In genomic region chr15:50148362-50148963, GRCh38 we compare ENCODE assay signal across 11 cellular contexts. TPM values are rescaled to one million over a fixed set of nuclear protein-coding genes. Genes with fewer than 3 reads are reported as not detected.
DNase-seq lines count a peak whose midpoint lies in the region; ATAC-seq and TF ChIP-seq lines count a peak whose summit lies in the region.
"Had no signal": no experiment of that assay in that cellular context is flagged by ENCODE, and none has a peak within 500 bp of the region (broad histone marks: within the 10 kb centered on the region; RNA-seq: fewer than 3 reads in every experiment).

No MANE protein-coding gene starts in this region.

- POLR2A ChIA-PET in naive thymus-derived CD8-positive, alpha-beta T cell (lab: Charles Lee) = no interaction called here

- intact Hi-C loops in thyroid gland (cut with DNase I) (loop anchor here (10.0 kb wide), 3 partner anchors 84 to 1284 kb away; no protein-coding TSS in a partner anchor), left ventricle myocardium inferior (cut with micrococcal nuclease) (no loop called here), dorsolateral prefrontal cortex (cut with DNase I) (loop anchor here in 1 of 2 donors (10.0 kb wide), 2 partner anchors 264 to 1194 kb away; no protein-coding TSS in a partner anchor)

- no peak overlapping the region for H3K4me3 Mint-ChIP-seq in naive thymus-derived CD8-positive, alpha-beta T cell

- H3K27ac Mint-ChIP-seq in naive thymus-derived CD8-positive, alpha-beta T cell = no peak overlapping the region

- TF ChIP-seq CTCF in fibroblast of mammary gland (conservative IDR thresholded peaks at IDR 0.05; ENCODE audit: control insufficient read depth, insufficient read depth, low read depth, low read length) = peak; percentile 62
- TF ChIP-seq CTCF in thyroid gland (IDR thresholded peaks at IDR 0.05) = peak in 5 of 6 experiments; percentile 8 to 48 (median 27)
- TF ChIP-seq CTCF in left ventricle myocardium inferior (IDR thresholded peaks at IDR 0.05; ENCODE audit: borderline replicate concordance) = no peak
- TF ChIP-seq CTCF in dorsolateral prefrontal cortex (IDR thresholded peaks at IDR 0.05 in 54 of 56, conservative IDR thresholded peaks at IDR 0.05 in 2 of 56; ENCODE audit: low read depth in 1 of 56, partially characterized antibody in 56 of 56) = no peak

- peaks cover 0 to 5% of the 10 kb centered on the region in 2 donors for H3K4me1 ChIP-seq in thyroid gland
- no peaks in the 10 kb centered on the region for H3K4me1 ChIP-seq in left ventricle myocardium inferior

- peaks cover 0 to 3% (median 0%) of the 10 kb centered on the region in 4 donors for H3K4me1 Mint-ChIP-seq in naive thymus-derived CD8-positive, alpha-beta T cell

- no peak for ATAC-seq in naive thymus-derived CD8-positive, alpha-beta T cell

- peaks cover 0 to 6% (median 0%) of the 10 kb centered on the region in 9 donors for H3K9me3 Mint-ChIP-seq in naive thymus-derived CD8-positive, alpha-beta T cell

- no peak for TF ChIP-seq POLR2A in thyroid gland (IDR thresholded peaks at IDR 0.05)

- H3K36me3 ChIP-seq in thyroid gland (no peaks in the 10 kb centered on the region), left ventricle myocardium inferior (no peaks in the 10 kb centered on the region)
- H3K36me3 ChIP-seq: BLaER1 treated with 17β-estradiol and CSF1 and Interleukin-3, amounts not matched to agents 10 nM and 100 nM had no signal

- H3K27ac ChIP-seq in thyroid gland (no peak overlapping the region), left ventricle myocardium inferior (replicated peaks) (no peak overlapping the region), dorsolateral prefrontal cortex (no peak overlapping the region)
- H3K27ac ChIP-seq: BLaER1 treated with 17β-estradiol and CSF1 and Interleukin-3, amounts not matched to agents 10 nM and 100 nM; coronary artery; KMS-11 had no signal

- H3K36me3 Mint-ChIP-seq in naive thymus-derived CD8-positive, alpha-beta T cell = no peaks in the 10 kb centered on the region

- 77 to 83% methylated on average over 4 of the region's 4 CpGs for WGBS in thyroid gland, 2 donors

- H3K27me3 ChIP-seq in thyroid gland = no peaks in the 10 kb centered on the region
- H3K27me3 ChIP-seq in left ventricle myocardium inferior (ENCODE audit: low read depth) = no peaks in the 10 kb centered on the region
- no peaks in the 10 kb centered on the region for H3K27me3 ChIP-seq in dorsolateral prefrontal cortex
- H3K27me3 ChIP-seq: BLaER1 treated with 17β-estradiol and CSF1 and Interleukin-3, amounts not matched to agents 10 nM and 100 nM had no signal

- H3K4me3 ChIP-seq in fibroblast of mammary gland (ENCODE audit: control insufficient read depth, low read depth, low read length) = no peak overlapping the region
- no peak overlapping the region for H3K4me3 ChIP-seq in thyroid gland (replicated peaks in 1 of 3)
- no peak overlapping the region for H3K4me3 ChIP-seq in left ventricle myocardium inferior
- no peak overlapping the region for H3K4me3 ChIP-seq in dorsolateral prefrontal cortex
- H3K4me3 ChIP-seq: BLaER1 treated with 17β-estradiol and CSF1 and Interleukin-3, amounts not matched to agents 10 nM and 100 nM; coronary artery had no signal

- peaks cover 0 to 3% (median 0%) of the 10 kb centered on the region in 5 donors for H3K27me3 Mint-ChIP-seq in naive thymus-derived CD8-positive, alpha-beta T cell

- no peaks in the 10 kb centered on the region for H3K9me3 ChIP-seq in thyroid gland
- H3K9me3 ChIP-seq in left ventricle myocardium inferior (replicated peaks) = no peaks in the 10 kb centered on the region

- DNase-seq in NCI-H748 (lab: John Stamatoyannopoulos, UW; ENCODE audit: unreplicated experiment) (peak; percentile 43), NCI-H748 treated with DMSO at 0.1 percent for 48 hours (lab: John Stamatoyannopoulos, UW) (no peak), RKO (ENCODE audit: low spot score) (peak; percentile 64), fibroblast of mammary gland (ENCODE audit: low read depth) (peak; percentile 72), thyroid gland (peak; percentile 26 to 29), left ventricle myocardium inferior (no peak), dorsolateral prefrontal cortex (no peak)
- DNase-seq in naive thymus-derived CD8-positive, alpha-beta T cell = no peak

RNA-seq across cellular contexts. Expression of gene ATP8B4, which starts 29.4 kb away (rescaled TPM):
- total RNA-seq in thyroid gland (10 to 100 TPM in 1 of 4 donors, 1 to 10 TPM in 3; 5.2 to 24.3 (median 7.6) TPM), left ventricle myocardium inferior (2.5 TPM), dorsolateral prefrontal cortex (10 to 100 TPM in 92 of 120 experiments, 1 to 10 TPM in 28; 4.0 to 24.3 (median 11.9) TPM)
- under 1 TPM; 0.18 to 0.99 TPM for total RNA-seq in naive thymus-derived CD8-positive, alpha-beta T cell
- not detected for polyA plus RNA-seq in naive thymus-derived CD8-positive, alpha-beta T cell

RNA-seq across cellular contexts. Expression of gene SLC27A2, which starts 33.5 kb away (rescaled TPM):
- total RNA-seq in thyroid gland = 10 to 100 TPM in 1 of 4 donors, 1 to 10 TPM in 3; 1.1 to 10.3 (median 6.6) TPM
- under 1 TPM; 0.16 to 0.21 TPM for total RNA-seq in naive thymus-derived CD8-positive, alpha-beta T cell
- polyA plus RNA-seq in naive thymus-derived CD8-positive, alpha-beta T cell = under 1 TPM in 1 of 3 donors, not detected in 2; 0.74 TPM
- not detected for total RNA-seq in left ventricle myocardium inferior
- total RNA-seq in dorsolateral prefrontal cortex = 1 to 10 TPM in 115 of 120 experiments, under 1 TPM in 5; 0.56 to 5.9 (median 2.9) TPM

Comparison
In these comparisons a context has a peak if more than half of its experiments do, and no peak if none do; other contexts are left out.
1. DNase-seq: peak in NCI-H748 (single experiment), RKO (single experiment), fibroblast of mammary gland (single experiment) and thyroid gland (2 of 2); none in NCI-H748 treated with DMSO at 0.1 percent for 48 hours (single experiment), naive thymus-derived CD8-positive, alpha-beta T cell (0 of 10), left ventricle myocardium inferior (single experiment) and dorsolateral prefrontal cortex (0 of 10).
2. CTCF ChIP-seq: peak in fibroblast of mammary gland (single experiment) and thyroid gland (5 of 6); none in left ventricle myocardium inferior (single experiment) and dorsolateral prefrontal cortex (0 of 56).